ENCODE assay signal across 11 cellular contexts in genomic region chr15:64137226-64137833, GRCh38. TPM values are rescaled to one million over a fixed set of nuclear protein-coding genes. Genes with fewer than 3 reads are reported as not detected.
DNase-seq lines count a peak whose midpoint lies in the region; ATAC-seq and TF ChIP-seq lines count a peak whose summit lies in the region.
"Had no signal": no experiment of that assay in that cellular context is flagged by ENCODE, and none has a peak within 500 bp of the region (broad histone marks: within the 10 kb centered on the region; RNA-seq: fewer than 3 reads in every experiment).

No MANE protein-coding gene starts in this region.

- ATAC-seq in SK-N-SH treated with all-trans-retinoic acid at 6 μM for 48 hours = peak; percentile 22; the same call in 1 of the 3 replicates
- ATAC-seq in left cardiac atrium = peak; percentile 59 to 68
- ATAC-seq in activated CD4-positive, alpha-beta T cell treated with anti-CD3 and anti-CD28 coated beads for 36 hours = no peak

- POLR2A ChIA-PET in activated CD4-positive, alpha-beta T cell treated with anti-CD3 and anti-CD28 coated beads for 36 hours (lab: Charles Lee) = no interaction called here

- no peak overlapping the region for H3K4me3 Mint-ChIP-seq in activated CD4-positive, alpha-beta T cell treated with anti-CD3 and anti-CD28 coated beads for 36 hours
- no peak overlapping the region for H3K4me3 Mint-ChIP-seq in immature natural killer cell

- no peak overlapping the region for H3K27ac Mint-ChIP-seq in activated CD4-positive, alpha-beta T cell treated with anti-CD3 and anti-CD28 coated beads for 36 hours
- no peak overlapping the region for H3K27ac Mint-ChIP-seq in immature natural killer cell

- no peaks in the 10 kb centered on the region for H3K27me3 Mint-ChIP-seq in activated CD4-positive, alpha-beta T cell treated with anti-CD3 and anti-CD28 coated beads for 36 hours
- H3K27me3 Mint-ChIP-seq in immature natural killer cell (ENCODE audit: low read depth in 3 of 3) = peaks cover 0 to 3% (median 1%) of the 10 kb centered on the region in 3 donors

- DNase-seq in HFF-Myc (ENCODE audit: extremely low read depth, low read depth) (no peak), left cardiac atrium (no peak), posterior cingulate gyrus (peak in 6 of 10 donors; percentile 46 to 91 (median 62)), GM19240 (ENCODE audit: insufficient read length, low spot score) (no peak), occipital lobe (lab: John Stamatoyannopoulos, UW) (no peak), immature natural killer cell (no peak)
- DNase-seq in activated CD4-positive, alpha-beta T cell treated with anti-CD3 and anti-CD28 coated beads for 36 hours = no peak
- DNase-seq: activated T-cell treated with anti-CD3 and anti-CD28 coated beads, Interleukin-2, amount 50 U/mL, for 1 hour; DMS153; NCI-H1694 treated with DMSO at 0.1 percent for 48 hours had no signal

- intact Hi-C loops in left cardiac atrium (cut with DNase I) (no loop called here), posterior cingulate gyrus (cut with DNase I) (no loop called here)
- intact Hi-C loops in activated CD4-positive, alpha-beta T cell treated with anti-CD3 and anti-CD28 coated beads for 36 hours (cut with DNase I, micrococcal nuclease) = no loop called here

- peaks cover 42% of the 10 kb centered on the region for H3K36me3 Mint-ChIP-seq in activated CD4-positive, alpha-beta T cell treated with anti-CD3 and anti-CD28 coated beads for 36 hours (ENCODE audit: low read depth)
- H3K36me3 Mint-ChIP-seq in immature natural killer cell = peaks cover 6 to 44% (median 8%) of the 10 kb centered on the region in 3 donors

- H3K4me1 Mint-ChIP-seq in activated CD4-positive, alpha-beta T cell treated with anti-CD3 and anti-CD28 coated beads for 36 hours = no peaks in the 10 kb centered on the region
- no peaks in the 10 kb centered on the region for H3K4me1 Mint-ChIP-seq in immature natural killer cell

- no peak overlapping the region for H3K4me3 ChIP-seq in HFF-Myc (replicated peaks; ENCODE audit: low read depth, low read length)

- TF ChIP-seq CTCF in HFF-Myc (IDR thresholded peaks at IDR 0.05; ENCODE audit: low read depth, low read length, missing control alignments) = peak; percentile 4

- CTCF ChIA-PET in activated CD4-positive, alpha-beta T cell treated with anti-CD3 and anti-CD28 coated beads for 36 hours (lab: Charles Lee) = interaction anchor here (0.6 to 1.1 kb wide), 2 partner anchors 17 to 530 kb away, joined by 3 read pairs; no protein-coding TSS in a partner anchor

- no peaks in the 10 kb centered on the region for H3K9me3 Mint-ChIP-seq in activated CD4-positive, alpha-beta T cell treated with anti-CD3 and anti-CD28 coated beads for 36 hours (ENCODE audit: low read depth)
- no peaks in the 10 kb centered on the region for H3K9me3 Mint-ChIP-seq in immature natural killer cell

TF ChIP-seq in SK-N-SH treated with all-trans-retinoic acid at 6 μM for 48 hours, 23 proteins besides CTCF, POLR2A, EP300 and RAD21 (continues in another document):
- TF ChIP-seq SNAI2 (CRISPR knock-in tag; IDR thresholded peaks at IDR 0.05) (no peak), CSRNP3 (CRISPR knock-in tag; IDR thresholded peaks at IDR 0.05) (no peak), PPARA (CRISPR knock-in tag; IDR thresholded peaks at IDR 0.05; ENCODE audit: borderline replicate concordance) (no peak), OSR1 (CRISPR knock-in tag; IDR thresholded peaks at IDR 0.05) (no peak), ZFP30 (CRISPR knock-in tag; IDR thresholded peaks at IDR 0.05) (no peak), ZNF70 (CRISPR knock-in tag; IDR thresholded peaks at IDR 0.05) (no peak), ARNTL (CRISPR knock-in tag; IDR thresholded peaks at IDR 0.05; ENCODE audit: borderline replicate concordance, low read depth) (no peak), ZFP3 (CRISPR knock-in tag; IDR thresholded peaks at IDR 0.05) (no peak), ESRRG (CRISPR knock-in tag; IDR thresholded peaks at IDR 0.05) (no peak), ZNF565 (CRISPR knock-in tag; conservative IDR thresholded peaks at IDR 0.05; ENCODE audit: low read depth) (no peak), BACH2 (CRISPR knock-in tag; IDR thresholded peaks at IDR 0.05; ENCODE audit: borderline replicate concordance) (no peak), TOX (CRISPR knock-in tag; IDR thresholded peaks at IDR 0.05; ENCODE audit: borderline replicate concordance) (no peak), TCF4 (CRISPR knock-in tag; IDR thresholded peaks at IDR 0.05; ENCODE audit: borderline replicate concordance) (no peak), CSDC2 (CRISPR knock-in tag; IDR thresholded peaks at IDR 0.05) (no peak), PATZ1 (CRISPR knock-in tag; IDR thresholded peaks at IDR 0.05; ENCODE audit: borderline replicate concordance) (no peak), GLIS3 (CRISPR knock-in tag; IDR thresholded peaks at IDR 0.05) (no peak)
- TF ChIP-seq, protein P1, sequence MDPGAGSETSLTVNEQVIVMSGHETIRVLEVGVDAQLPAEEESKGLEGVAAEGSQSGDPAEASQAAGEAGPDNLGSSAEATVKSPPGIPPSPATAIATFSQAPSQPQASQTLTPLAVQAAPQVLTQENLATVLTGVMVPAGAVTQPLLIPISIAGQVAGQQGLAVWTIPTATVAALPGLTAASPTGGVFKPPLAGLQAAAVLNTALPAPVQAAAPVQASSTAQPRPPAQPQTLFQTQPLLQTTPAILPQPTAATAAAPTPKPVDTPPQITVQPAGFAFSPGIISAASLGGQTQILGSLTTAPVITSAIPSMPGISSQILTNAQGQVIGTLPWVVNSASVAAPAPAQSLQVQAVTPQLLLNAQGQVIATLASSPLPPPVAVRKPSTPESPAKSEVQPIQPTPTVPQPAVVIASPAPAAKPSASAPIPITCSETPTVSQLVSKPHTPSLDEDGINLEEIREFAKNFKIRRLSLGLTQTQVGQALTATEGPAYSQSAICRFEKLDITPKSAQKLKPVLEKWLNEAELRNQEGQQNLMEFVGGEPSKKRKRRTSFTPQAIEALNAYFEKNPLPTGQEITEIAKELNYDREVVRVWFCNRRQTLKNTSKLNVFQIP (CRISPR knock-in tag; IDR thresholded peaks at IDR 0.05; ENCODE audit: borderline replicate concordance, low read depth) = no peak

RNA-seq across cellular contexts. Expression of gene SNX22, which starts 14.2 kb away (rescaled TPM):
- total RNA-seq in left cardiac atrium (10 to 100 TPM; 28.9 to 29.8 TPM), occipital lobe (14.5 TPM)
- under 1 TPM; 0.59 to 0.79 TPM for total RNA-seq in activated CD4-positive, alpha-beta T cell treated with anti-CD3 and anti-CD28 coated beads for 36 hours
- 1 to 10 TPM in 2 of 3 donors, under 1 TPM in 1; 0.40 to 1.8 (median 1.3) TPM for polyA plus RNA-seq in immature natural killer cell

RNA-seq across cellular contexts. Expression of gene PPIB, which starts 25.5 kb away (rescaled TPM):
- total RNA-seq in left cardiac atrium (100 to 1,000 TPM; 256 to 257 TPM), occipital lobe (142 TPM)
- total RNA-seq in activated CD4-positive, alpha-beta T cell treated with anti-CD3 and anti-CD28 coated beads for 36 hours = 100 to 1,000 TPM; 221 to 233 TPM
- polyA plus RNA-seq in immature natural killer cell = 100 to 1,000 TPM; 865 to 973 (median 950) TPM

RNA-seq across cellular contexts. Expression of gene SNX1, which starts 41.5 kb away (rescaled TPM):
- 100 to 1,000 TPM in 1 of 2 donors, 10 to 100 TPM in 1; 92.7 to 108 TPM for total RNA-seq in left cardiac atrium
- 100 to 1,000 TPM in 1 of 2 experiments, 10 to 100 TPM in 1; 92.2 to 108 TPM for total RNA-seq in activated CD4-positive, alpha-beta T cell treated with anti-CD3 and anti-CD28 coated beads for 36 hours
- 37.6 TPM for total RNA-seq in occipital lobe
- polyA plus RNA-seq in immature natural killer cell = 10 to 100 TPM; 59.4 to 83.6 (median 82.2) TPM

RNA-seq across cellular contexts. Expression of gene CIAO2A, which starts 43.7 kb away (rescaled TPM):
- total RNA-seq in left cardiac atrium (10 to 100 TPM; 49.1 to 55.2 TPM), occipital lobe (36.3 TPM)
- 100 to 1,000 TPM in 1 of 2 experiments, 10 to 100 TPM in 1; 95.5 to 111 TPM for total RNA-seq in activated CD4-positive, alpha-beta T cell treated with anti-CD3 and anti-CD28 coated beads for 36 hours
- 100 to 1,000 TPM in 2 of 3 donors, 10 to 100 TPM in 1; 67.1 to 168 (median 102) TPM for polyA plus RNA-seq in immature natural killer cell

Comparison
In these comparisons a context has a peak if more than half of its experiments do, and no peak if none do; other contexts are left out.
1. DNase-seq: peak in posterior cingulate gyrus (6 of 10); none in HFF-Myc (single experiment), left cardiac atrium (single experiment), activated CD4-positive, alpha-beta T cell treated with anti-CD3 and anti-CD28 coated beads for 36 hours (single experiment), GM19240 (single experiment), occipital lobe (single experiment) and immature natural killer cell (0 of 3).